Comparison of ENCODE assay signal across 8 cellular contexts in the genomic region with DNA sequence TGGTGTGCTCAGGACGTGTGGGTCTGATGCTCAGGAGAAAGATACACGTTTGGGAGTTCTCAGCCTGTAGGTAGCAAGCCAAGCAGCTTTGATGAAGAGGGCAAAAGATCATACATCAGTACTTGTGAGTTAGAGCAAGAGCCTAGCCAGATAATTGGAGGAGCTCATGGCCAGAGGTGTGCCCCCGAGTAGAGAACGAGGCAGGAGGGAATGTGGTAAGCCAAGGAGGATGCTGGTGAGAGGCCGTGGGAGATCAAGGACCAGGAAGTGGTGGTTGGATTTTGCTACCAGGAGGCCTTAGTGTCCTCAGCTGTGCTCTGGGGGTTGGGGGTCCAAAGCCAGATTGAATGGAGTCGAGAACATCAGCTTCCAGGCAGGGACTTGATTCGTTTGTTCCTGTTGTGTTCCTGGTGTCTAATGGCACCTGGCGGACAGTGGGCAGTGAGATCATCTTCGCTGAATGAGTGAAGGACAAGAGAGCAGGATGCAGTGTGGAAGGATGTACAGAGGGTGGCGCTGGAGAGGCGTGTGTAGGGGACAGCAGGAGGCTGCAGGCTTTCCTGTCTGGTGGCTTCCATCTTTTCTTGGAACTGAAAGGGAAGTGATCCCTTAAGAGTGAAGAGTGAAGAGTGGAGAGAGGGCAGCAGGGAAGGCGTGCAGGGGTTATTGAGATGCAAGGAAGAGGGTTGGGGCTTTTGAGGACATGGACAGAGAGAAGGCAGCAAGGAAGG. TPM values are rescaled to one million over a fixed set of nuclear protein-coding genes. Genes with fewer than 3 reads are reported as not detected.
A peak's percentile ranks its signal among the peaks of the same experiment; 100 is the strongest.
DNase-seq lines count a peak whose midpoint lies in the region; ATAC-seq and TF ChIP-seq lines count a peak whose summit lies in the region.

No MANE protein-coding gene starts in this region.

- H3K4me1 Mint-ChIP-seq in T-helper 17 cell (peaks cover 28% of the 10 kb centered on the region), progenitor cell of endocrine pancreas (ENCODE audit: low read depth) (no peaks in the 10 kb centered on the region)

- peaks cover 23% of the 10 kb centered on the region for H4K20me1 ChIP-seq in DND-41 (ENCODE audit: insufficient read depth, low read length)
- no peaks in the 10 kb centered on the region for H4K20me1 ChIP-seq in fibroblast of lung (ENCODE audit: control insufficient read depth, extremely low read depth, insufficient read depth, low read length)

- ATAC-seq in DND-41 (ENCODE audit: insufficient read depth, low read depth) (peak; percentile 43; the same call in 2 of the 3 replicates), T-helper 17 cell (peak; percentile 65), HG02642 (IDR thresholded peaks at IDR 0.05; ENCODE audit: poor library complexity, unreplicated experiment) (no peak)

- H3K4me1 ChIP-seq in DND-41 (ENCODE audit: insufficient read depth, low read length): peaks cover 16% of the 10 kb centered on the region
- peaks cover 4% of the 10 kb centered on the region for H3K4me1 ChIP-seq in fibroblast of lung (ENCODE audit: control insufficient read depth, extremely low read depth, insufficient read depth, low read length)

- peak; percentile 52 for DNase-seq in DND-41
- no peak for DNase-seq in T-helper 17 cell
- DNase-seq in fibroblast of lung (ENCODE audit: low read depth in 2 of 2): peak; percentile 35 to 45
- no peak for DNase-seq in progenitor cell of endocrine pancreas (ENCODE audit: low spot score, unreplicated experiment)
- no peak for DNase-seq in NCI-H1048 (lab: John Stamatoyannopoulos, UW)
- DNase-seq in NCI-H2171 (lab: John Stamatoyannopoulos, UW): no peak

- H2AFZ ChIP-seq in DND-41 (ENCODE audit: low read depth, low read length) (no peak overlapping the region), fibroblast of lung (ENCODE audit: low read length) (no peak overlapping the region)

- H3K36me3 ChIP-seq in DND-41 (ENCODE audit: insufficient read depth, low read length) (peaks cover 69% of the 10 kb centered on the region), fibroblast of lung (ENCODE audit: control insufficient read depth, insufficient read depth, low read length) (peaks cover 16% of the 10 kb centered on the region)

- H3K27ac Mint-ChIP-seq in T-helper 17 cell (peak overlapping the region; percentile 86), progenitor cell of endocrine pancreas (peak overlapping the region; percentile 46)

- TF ChIP-seq EP300 in Ishikawa (IDR thresholded peaks at IDR 0.05; ENCODE audit: borderline replicate concordance): no peak

- H3K4me2 ChIP-seq in DND-41 (ENCODE audit: insufficient read depth, low read length): no peak overlapping the region
- no peak overlapping the region for H3K4me2 ChIP-seq in fibroblast of lung (ENCODE audit: extremely low read depth, insufficient read depth, low read length)

- H3K27me3 ChIP-seq in DND-41 (ENCODE audit: insufficient read depth, low read length, poor library complexity) (no peaks in the 10 kb centered on the region), fibroblast of lung (ENCODE audit: control insufficient read depth, insufficient read depth, low read length) (no peaks in the 10 kb centered on the region)

- H3K9me3 ChIP-seq in DND-41 (ENCODE audit: insufficient read depth, low read length, severe bottlenecking): no peaks in the 10 kb centered on the region
- H3K9me3 ChIP-seq in T-helper 17 cell (ENCODE audit: control insufficient read depth, low read length, poor library complexity, severe bottlenecking): no peaks in the 10 kb centered on the region
- no peaks in the 10 kb centered on the region for H3K9me3 ChIP-seq in fibroblast of lung (ENCODE audit: control insufficient read depth, insufficient read depth, low read depth, low read length)

- H3K4me3 ChIP-seq in DND-41 (ENCODE audit: low read depth in 1 of 2, low read length in 2 of 2): no peak overlapping the region
- H3K4me3 ChIP-seq in fibroblast of lung (replicated peaks in 1 of 4; ENCODE audit: control extremely low read depth in 1 of 4, insufficient read depth in 1 of 4, low read depth in 3 of 4, low read length in 4 of 4): no peak overlapping the region

- TF ChIP-seq CTCF in DND-41 (IDR thresholded peaks at IDR 0.05; ENCODE audit: borderline replicate concordance, extremely low read depth, low read length, poor library complexity, severe bottlenecking) (peak; percentile 68), fibroblast of lung (conservative IDR thresholded peaks at IDR 0.05 in 1 of 2, IDR thresholded peaks at IDR 0.05 in 1 of 2; ENCODE audit: low read depth in 1 of 2, low read length in 2 of 2) (peak; percentile 60 to 71), progenitor cell of endocrine pancreas (IDR thresholded peaks at IDR 0.05; ENCODE audit: unreplicated experiment) (peak; percentile 49)

- H3K9ac ChIP-seq in DND-41 (ENCODE audit: low read depth, low read length): no peak overlapping the region
- H3K9ac ChIP-seq in fibroblast of lung (ENCODE audit: insufficient read depth, low read length): no peak overlapping the region

- peak; percentile 46 for TF ChIP-seq RAD21 in Ishikawa (IDR thresholded peaks at IDR 0.05; ENCODE audit: low read depth)

- H3K4me3 Mint-ChIP-seq in T-helper 17 cell: no peak overlapping the region
- no peak overlapping the region for H3K4me3 Mint-ChIP-seq in progenitor cell of endocrine pancreas (ENCODE audit: low read depth)

- H3K27ac ChIP-seq in DND-41 (ENCODE audit: low read length) (peak overlapping the region; percentile 11; the same call in 1 of the 2 replicates), fibroblast of lung (ENCODE audit: insufficient read depth, low read length) (no peak overlapping the region)

- peaks cover 10% of the 10 kb centered on the region; the same call in 1 of the 2 replicates for H3K79me2 ChIP-seq in DND-41 (ENCODE audit: insufficient read depth, low read length)
- no peaks in the 10 kb centered on the region for H3K79me2 ChIP-seq in fibroblast of lung (ENCODE audit: control insufficient read depth, insufficient read depth, low read length)

- no peaks in the 10 kb centered on the region for H3K27me3 Mint-ChIP-seq in T-helper 17 cell
- H3K27me3 Mint-ChIP-seq in progenitor cell of endocrine pancreas: no peaks in the 10 kb centered on the region

- H3K36me3 Mint-ChIP-seq in T-helper 17 cell (ENCODE audit: low read depth) (peaks cover 4% of the 10 kb centered on the region), progenitor cell of endocrine pancreas (ENCODE audit: insufficient read depth) (peaks cover 16% of the 10 kb centered on the region)

- H3K9me3 Mint-ChIP-seq in progenitor cell of endocrine pancreas (ENCODE audit: low read depth): no peaks in the 10 kb centered on the region

TF ChIP-seq in Ishikawa, 13 proteins besides CTCF, POLR2A, EP300 and RAD21:
- no peak for TF ChIP-seq MAX (IDR thresholded peaks at IDR 0.05)
- no peak for TF ChIP-seq TAF1 (IDR thresholded peaks at IDR 0.05; ENCODE audit: low read depth)
- no peak for TF ChIP-seq YY1 (IDR thresholded peaks at IDR 0.05; ENCODE audit: low read depth)
- no peak for TF ChIP-seq CREB1 (IDR thresholded peaks at IDR 0.05; ENCODE audit: low read depth)
- no peak for TF ChIP-seq USF1 (IDR thresholded peaks at IDR 0.05)
- no peak for TF ChIP-seq EGR1 (IDR thresholded peaks at IDR 0.05)
- no peak for TF ChIP-seq ZBTB7A (IDR thresholded peaks at IDR 0.05; ENCODE audit: low read depth)
- no peak for TF ChIP-seq TEAD4 (IDR thresholded peaks at IDR 0.05)
- TF ChIP-seq CEBPB (IDR thresholded peaks at IDR 0.05): no peak
- no peak for TF ChIP-seq TCF12 (IDR thresholded peaks at IDR 0.05; ENCODE audit: low read depth)

RNA-seq across cellular contexts. Expression of gene FBXL19, which starts 11.6 kb away (rescaled TPM):
- 10 to 100 TPM; 12.6 to 13.2 TPM for total RNA-seq in T-helper 17 cell
- 13.1 and 14.5 TPM in 2 replicates for total RNA-seq in fibroblast of lung
- 3.1 and 3.9 TPM in 2 replicates for polyA plus RNA-seq in fibroblast of lung
- 9.6 and 12.5 TPM in 2 replicates for polyA plus RNA-seq in fibroblast of lung (2012)
- polyA minus RNA-seq in fibroblast of lung (ENCODE audit: low replicate concordance): 6.6 and 7.8 TPM in 2 replicates
- total RNA-seq in progenitor cell of endocrine pancreas: 65.6 and 66.8 TPM in 2 replicates

RNA-seq across cellular contexts. Expression of gene ORAI3, which starts 13.9 kb away (rescaled TPM):
- total RNA-seq in T-helper 17 cell: 1 to 10 TPM; 6.4 to 7.5 TPM
- 44.2 and 74.1 TPM in 2 replicates for total RNA-seq in fibroblast of lung
- polyA plus RNA-seq in fibroblast of lung: 24.6 and 41.1 TPM in 2 replicates
- polyA plus RNA-seq in fibroblast of lung (2012): 19.0 and 29.7 TPM in 2 replicates
- polyA minus RNA-seq in fibroblast of lung (ENCODE audit: low replicate concordance): 35.2 and 72.6 TPM in 2 replicates
- 19.1 and 19.5 TPM in 2 replicates for total RNA-seq in progenitor cell of endocrine pancreas

RNA-seq across cellular contexts. Expression of gene SETD1A, which starts 22.6 kb away (rescaled TPM):
- total RNA-seq in T-helper 17 cell (10 to 100 TPM; 31.3 to 45.5 TPM), fibroblast of lung (1.5 and 3.5 TPM in 2 replicates), progenitor cell of endocrine pancreas (25.4 and 27.7 TPM in 2 replicates)
- polyA plus RNA-seq in fibroblast of lung: 1.4 and 2.3 TPM in 2 replicates
- 9.6 and 10.0 TPM in 2 replicates for polyA plus RNA-seq in fibroblast of lung (2012)
- polyA minus RNA-seq in fibroblast of lung (ENCODE audit: low replicate concordance): 7.0 and 16.1 TPM in 2 replicates

RNA-seq across cellular contexts. Expression of gene CTF1, which starts 38.6 kb away (rescaled TPM):
- under 1 TPM in 1 of 2 donors, not detected in 1; 0.26 TPM for total RNA-seq in T-helper 17 cell
- total RNA-seq in fibroblast of lung: 1.8 and 5.3 TPM in 2 replicates
- 8.8 and 9.8 TPM in 2 replicates for polyA plus RNA-seq in fibroblast of lung
- 9.3 and 10.5 TPM in 2 replicates for polyA plus RNA-seq in fibroblast of lung (2012)
- polyA minus RNA-seq in fibroblast of lung (ENCODE audit: low replicate concordance): 19.1 and 31.8 TPM in 2 replicates
- total RNA-seq in progenitor cell of endocrine pancreas: 4.5 and 5.1 TPM in 2 replicates

RNA-seq across cellular contexts. Expression of gene BCL7C, which starts 41.1 kb away (rescaled TPM):
- total RNA-seq in T-helper 17 cell (10 to 100 TPM; 22.5 to 22.8 TPM), fibroblast of lung (28.2 and 31.3 TPM in 2 replicates), progenitor cell of endocrine pancreas (33.2 and 34.2 TPM in 2 replicates)
- 24.8 and 25.6 TPM in 2 replicates for polyA plus RNA-seq in fibroblast of lung
- 31.0 and 45.2 TPM in 2 replicates for polyA plus RNA-seq in fibroblast of lung (2012)
- polyA minus RNA-seq in fibroblast of lung (ENCODE audit: low replicate concordance): 5.8 and 9.5 TPM in 2 replicates

Comparison
In these comparisons a context has a peak if more than half of its experiments do, and no peak if none do; other contexts are left out.
1. DNase-seq: peak in DND-41 (single experiment) and fibroblast of lung (2 of 2); none in T-helper 17 cell (0 of 3), progenitor cell of endocrine pancreas (single experiment), NCI-H1048 (single experiment) and NCI-H2171 (single experiment).
2. Peak in every context shown above with its lines, with median percentiles within 50 percentile points of each other: CTCF ChIP-seq.